Comparison of ENCODE assay signal across 24 cellular contexts in the genomic region with DNA sequence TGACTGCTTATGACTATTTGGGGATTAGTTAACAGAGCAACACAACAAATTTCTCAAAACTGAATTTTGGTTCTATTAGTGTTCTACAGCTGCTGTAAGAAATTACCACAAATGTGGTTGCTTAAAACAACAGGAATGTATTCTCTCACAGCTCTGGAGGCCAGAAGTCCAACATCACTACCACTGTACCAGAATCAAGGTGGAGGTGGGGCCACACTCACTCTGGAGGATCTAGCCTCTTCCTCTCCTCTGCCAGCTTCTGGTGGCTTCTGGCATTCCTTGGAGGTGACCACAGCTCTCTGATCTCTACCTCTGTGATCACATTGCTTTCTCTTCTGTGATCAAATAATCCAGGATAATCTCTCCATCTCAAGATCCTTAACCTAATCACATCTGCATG.
A peak's percentile ranks its signal among the peaks of the same experiment; 100 is the strongest.
DNase-seq lines count a peak whose midpoint lies in the region; ATAC-seq and TF ChIP-seq lines count a peak whose summit lies in the region.
"Had no signal": no experiment of that assay in that cellular context is flagged by ENCODE, and none has a peak within 500 bp of the region (broad histone marks: within the 10 kb centered on the region; RNA-seq: fewer than 3 reads in every experiment).

No MANE protein-coding gene starts in this region.

- H3K27ac ChIP-seq in HCT116 (ENCODE audit: low read depth, low read length), result no peak overlapping the region
- H3K27ac ChIP-seq in WERI-Rb-1, result no peak overlapping the region
- H3K27ac ChIP-seq: breast epithelium, left lung, upper lobe of right lung, VCaP had no signal

- H3K9ac ChIP-seq in HCT116 (ENCODE audit: low read length), result no peak overlapping the region

- H3K9me3 ChIP-seq in HCT116 (ENCODE audit: control insufficient read depth in 1 of 2, insufficient read depth in 1 of 2, low read depth in 1 of 2, low read length in 2 of 2), result no peaks in the 10 kb centered on the region
- no peaks in the 10 kb centered on the region for H3K9me3 ChIP-seq in WERI-Rb-1 (ENCODE audit: severe bottlenecking)
- H3K9me3 ChIP-seq: breast epithelium, HAP-1, left lung, upper lobe of right lung had no signal

- no peak overlapping the region for H2AFZ ChIP-seq in HCT116 (ENCODE audit: low read depth, low read length, poor library complexity, severe bottlenecking)

- H3K4me1 ChIP-seq in HCT116 (ENCODE audit: control insufficient read depth in 1 of 2, insufficient read depth in 2 of 2, low read length in 2 of 2), result no peaks in the 10 kb centered on the region
- H3K4me1 ChIP-seq: breast epithelium, HAP-1 had no signal

- CTCF ChIA-PET in HCT116 (lab: Charles Lee), result no interaction called here

- H3K27me3 ChIP-seq in HCT116 (ENCODE audit: insufficient read depth, low read length) (peaks cover 6% of the 10 kb centered on the region; the same call in 1 of the 2 replicates), WERI-Rb-1 (ENCODE audit: insufficient read depth, low read depth, severe bottlenecking) (no peaks in the 10 kb centered on the region)
- H3K27me3 ChIP-seq: breast epithelium, left lung, upper lobe of right lung had no signal

- RAD21 ChIA-PET in HCT116 (lab: Charles Lee; ENCODE audit: low non-redundant PET in 1 of 2, low total read pairs in 2 of 2, uncharacterized antibody in 2 of 2, unreplicated experiment in 2 of 2), result no interaction called here

- H3K36me3 ChIP-seq in HCT116 (ENCODE audit: control insufficient read depth in 1 of 2, insufficient read depth in 2 of 2, low read length in 2 of 2) (no peaks in the 10 kb centered on the region), WERI-Rb-1 (no peaks in the 10 kb centered on the region)
- H3K36me3 ChIP-seq: breast epithelium, HAP-1, left lung, upper lobe of right lung had no signal

- DNase-seq in AG10803 (ENCODE audit: low read depth) (peak; percentile 80), HCT116 (ENCODE audit: low read depth, low spot score) (no peak), WERI-Rb-1 (peak; percentile 16), islet precursor cell (peak; percentile 68), DMS153 treated with DMSO at 0.1 percent for 48 hours (lab: John Stamatoyannopoulos, UW; ENCODE audit: unreplicated experiment) (no peak)
- no peak for DNase-seq in activated T-cell treated with anti-CD3 and anti-CD28 coated beads, Interleukin-2, amount 50 U/mL, for 1 hour
- DNase-seq: activated CD4-positive, alpha-beta T cell treated with anti-CD3 and anti-CD28 coated beads, Interleukin-2, amount 50 U/mL, for 1 hour; activated naive CD8-positive, alpha-beta T cell treated with anti-CD3 and anti-CD28 coated beads for 36 hours; C1 segment of cervical spinal cord; Calu3; cortex of kidney; KG1; left lung; midbrain; NCI-H1048; nephron progenitor cell; NK-92 treated with Interleukin-12 subunit alpha and Interleukin-12 subunit beta, amount 100 ng/mL, for 24 hours; upper lobe of right lung had no signal

- no peaks in the 10 kb centered on the region for H3K79me2 ChIP-seq in HCT116 (ENCODE audit: insufficient read depth, low read length)

- no peaks in the 10 kb centered on the region for H4K20me1 ChIP-seq in HCT116 (ENCODE audit: insufficient read depth)

- POLR2A ChIA-PET in HCT116 (lab: Charles Lee), result no interaction called here

- no peaks in the 10 kb centered on the region for H3K9me2 ChIP-seq in HCT116 (ENCODE audit: insufficient read depth)

- peak; percentile 57; the same call in 1 of the 2 replicates for ATAC-seq in HCT116
- no peak for ATAC-seq in HG03354 (IDR thresholded peaks at IDR 0.05; ENCODE audit: poor library complexity, severe bottlenecking, unreplicated experiment)
- no peak for ATAC-seq in HG02763 (IDR thresholded peaks at IDR 0.05; ENCODE audit: unreplicated experiment)
- ATAC-seq: left lung, Panc1, upper lobe of right lung had no signal

- no peak overlapping the region for H3K4me3 ChIP-seq in AG10803 (ENCODE audit: low read length)
- H3K4me3 ChIP-seq in HCT116 (replicated peaks in 1 of 2; ENCODE audit: low read depth in 1 of 2, low read length in 2 of 2), result no peak overlapping the region
- H3K4me3 ChIP-seq in WERI-Rb-1 (ENCODE audit: low read depth, low read length), result no peak overlapping the region
- H3K4me3 ChIP-seq: breast epithelium, HAP-1, left lung, upper lobe of right lung had no signal

- TF ChIP-seq RAD21 in HCT116 (IDR thresholded peaks at IDR 0.05; ENCODE audit: low read depth), result no peak

- intact Hi-C loops in HCT116 (cut with micrococcal nuclease), result no loop called here

- BruUV-seq in HCT116 (replicated peaks; lab: Mats Ljungman, UMichigan), result no TSS peak

- TF ChIP-seq CTCF in AG10803 (conservative IDR thresholded peaks at IDR 0.05; ENCODE audit: low read length), result no peak
- TF ChIP-seq CTCF in HCT116 (IDR thresholded peaks at IDR 0.05 in 2 of 3, conservative IDR thresholded peaks at IDR 0.05 in 1 of 3; ENCODE audit: borderline replicate concordance in 1 of 3, insufficient read depth in 1 of 3, low read depth in 2 of 3, low read length in 2 of 3), result no peak
- no peak for TF ChIP-seq CTCF in WERI-Rb-1 (IDR thresholded peaks at IDR 0.05; ENCODE audit: low read depth, low read length)

- H3K4me2 ChIP-seq in HCT116 (ENCODE audit: low read length), result no peak overlapping the region

- no peak for TF ChIP-seq POLR2A in HCT116 (IDR thresholded peaks at IDR 0.05; ENCODE audit: borderline replicate concordance, extremely low read depth, insufficient read depth, insufficient read length)

TF ChIP-seq in HCT116, 20 proteins besides CTCF, POLR2A, EP300 and RAD21:
- TF ChIP-seq, protein P1, sequence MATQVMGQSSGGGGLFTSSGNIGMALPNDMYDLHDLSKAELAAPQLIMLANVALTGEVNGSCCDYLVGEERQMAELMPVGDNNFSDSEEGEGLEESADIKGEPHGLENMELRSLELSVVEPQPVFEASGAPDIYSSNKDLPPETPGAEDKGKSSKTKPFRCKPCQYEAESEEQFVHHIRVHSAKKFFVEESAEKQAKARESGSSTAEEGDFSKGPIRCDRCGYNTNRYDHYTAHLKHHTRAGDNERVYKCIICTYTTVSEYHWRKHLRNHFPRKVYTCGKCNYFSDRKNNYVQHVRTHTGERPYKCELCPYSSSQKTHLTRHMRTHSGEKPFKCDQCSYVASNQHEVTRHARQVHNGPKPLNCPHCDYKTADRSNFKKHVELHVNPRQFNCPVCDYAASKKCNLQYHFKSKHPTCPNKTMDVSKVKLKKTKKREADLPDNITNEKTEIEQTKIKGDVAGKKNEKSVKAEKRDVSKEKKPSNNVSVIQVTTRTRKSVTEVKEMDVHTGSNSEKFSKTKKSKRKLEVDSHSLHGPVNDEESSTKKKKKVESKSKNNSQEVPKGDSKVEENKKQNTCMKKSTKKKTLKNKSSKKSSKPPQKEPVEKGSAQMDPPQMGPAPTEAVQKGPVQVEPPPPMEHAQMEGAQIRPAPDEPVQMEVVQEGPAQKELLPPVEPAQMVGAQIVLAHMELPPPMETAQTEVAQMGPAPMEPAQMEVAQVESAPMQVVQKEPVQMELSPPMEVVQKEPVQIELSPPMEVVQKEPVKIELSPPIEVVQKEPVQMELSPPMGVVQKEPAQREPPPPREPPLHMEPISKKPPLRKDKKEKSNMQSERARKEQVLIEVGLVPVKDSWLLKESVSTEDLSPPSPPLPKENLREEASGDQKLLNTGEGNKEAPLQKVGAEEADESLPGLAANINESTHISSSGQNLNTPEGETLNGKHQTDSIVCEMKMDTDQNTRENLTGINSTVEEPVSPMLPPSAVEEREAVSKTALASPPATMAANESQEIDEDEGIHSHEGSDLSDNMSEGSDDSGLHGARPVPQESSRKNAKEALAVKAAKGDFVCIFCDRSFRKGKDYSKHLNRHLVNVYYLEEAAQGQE (IDR thresholded peaks at IDR 0.05; ENCODE audit: low read depth), result no peak
- TF ChIP-seq CBX3 (IDR thresholded peaks at IDR 0.05; ENCODE audit: low read depth) (no peak), POLR2AphosphoS5 (IDR thresholded peaks at IDR 0.05; ENCODE audit: low read depth, low read length) (no peak), CEBPB (IDR thresholded peaks at IDR 0.05; ENCODE audit: low read depth) (no peak), SIN3A (IDR thresholded peaks at IDR 0.05; ENCODE audit: low read depth) (no peak), ZFX (IDR thresholded peaks at IDR 0.05) (no peak), EZH2 (IDR thresholded peaks at IDR 0.05) (no peak), SP1 (IDR thresholded peaks at IDR 0.05; ENCODE audit: low read depth) (no peak), FOSL1 (IDR thresholded peaks at IDR 0.05; ENCODE audit: low read depth) (no peak), SRF (IDR thresholded peaks at IDR 0.05; ENCODE audit: low read depth) (no peak), JUND (IDR thresholded peaks at IDR 0.05) (no peak), YY1 (IDR thresholded peaks at IDR 0.05; ENCODE audit: extremely low read depth, insufficient replicate concordance, low read depth, low read length) (no peak), EZH2phosphoT487 (IDR thresholded peaks at IDR 0.05; ENCODE audit: borderline replicate concordance) (no peak), ELF1 (IDR thresholded peaks at IDR 0.05; ENCODE audit: borderline replicate concordance, low read depth) (no peak), ZNF274 (IDR thresholded peaks at IDR 0.05; ENCODE audit: low read depth, low read length) (no peak), EGR1 (IDR thresholded peaks at IDR 0.05; ENCODE audit: low read depth) (no peak)
- TF ChIP-seq, protein P2, sequence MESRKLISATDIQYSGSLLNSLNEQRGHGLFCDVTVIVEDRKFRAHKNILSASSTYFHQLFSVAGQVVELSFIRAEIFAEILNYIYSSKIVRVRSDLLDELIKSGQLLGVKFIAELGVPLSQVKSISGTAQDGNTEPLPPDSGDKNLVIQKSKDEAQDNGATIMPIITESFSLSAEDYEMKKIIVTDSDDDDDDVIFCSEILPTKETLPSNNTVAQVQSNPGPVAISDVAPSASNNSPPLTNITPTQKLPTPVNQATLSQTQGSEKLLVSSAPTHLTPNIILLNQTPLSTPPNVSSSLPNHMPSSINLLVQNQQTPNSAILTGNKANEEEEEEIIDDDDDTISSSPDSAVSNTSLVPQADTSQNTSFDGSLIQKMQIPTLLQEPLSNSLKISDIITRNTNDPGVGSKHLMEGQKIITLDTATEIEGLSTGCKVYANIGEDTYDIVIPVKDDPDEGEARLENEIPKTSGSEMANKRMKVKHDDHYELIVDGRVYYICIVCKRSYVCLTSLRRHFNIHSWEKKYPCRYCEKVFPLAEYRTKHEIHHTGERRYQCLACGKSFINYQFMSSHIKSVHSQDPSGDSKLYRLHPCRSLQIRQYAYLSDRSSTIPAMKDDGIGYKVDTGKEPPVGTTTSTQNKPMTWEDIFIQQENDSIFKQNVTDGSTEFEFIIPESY (IDR thresholded peaks at IDR 0.05; ENCODE audit: extremely low read depth, insufficient replicate concordance, low read length), result no peak
- TF ChIP-seq, protein P3, sequence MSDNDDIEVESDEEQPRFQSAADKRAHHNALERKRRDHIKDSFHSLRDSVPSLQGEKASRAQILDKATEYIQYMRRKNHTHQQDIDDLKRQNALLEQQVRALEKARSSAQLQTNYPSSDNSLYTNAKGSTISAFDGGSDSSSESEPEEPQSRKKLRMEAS (IDR thresholded peaks at IDR 0.05), result no peak

Comparison
In these comparisons a context has a peak if more than half of its experiments do, and no peak if none do; other contexts are left out.
1. DNase-seq: peak in AG10803 (single experiment), WERI-Rb-1 (single experiment) and islet precursor cell (single experiment); none in HCT116 (single experiment), DMS153 treated with DMSO at 0.1 percent for 48 hours (single experiment) and activated T-cell treated with anti-CD3 and anti-CD28 coated beads, Interleukin-2, amount 50 U/mL, for 1 hour (single experiment).